Comparison of ENCODE assay signal across 19 cellular contexts in the genomic region with DNA sequence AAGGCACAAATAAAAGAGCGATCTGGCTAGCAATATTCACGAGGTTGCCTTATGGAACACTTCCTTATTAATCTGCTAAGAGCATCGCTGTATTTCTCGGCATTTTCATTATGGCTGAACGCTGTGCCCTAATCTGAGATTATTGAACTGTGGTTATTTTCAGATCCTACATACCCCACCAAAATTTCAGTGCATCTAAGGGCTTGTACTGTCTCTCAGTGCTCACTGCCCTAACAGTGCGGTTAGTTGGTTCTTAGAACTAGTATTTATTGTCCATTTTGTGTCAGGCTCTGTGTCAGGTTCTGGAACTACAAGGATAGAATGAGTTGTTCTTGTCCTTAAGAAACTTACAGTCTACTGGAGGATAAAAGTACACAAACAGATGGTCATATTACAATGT. TPM values are rescaled to one million over a fixed set of nuclear protein-coding genes. Genes with fewer than 3 reads are reported as not detected.
A peak's percentile ranks its signal among the peaks of the same experiment; 100 is the strongest.
DNase-seq lines count a peak whose midpoint lies in the region; ATAC-seq and TF ChIP-seq lines count a peak whose summit lies in the region.
"Had no signal": no experiment of that assay in that cellular context is flagged by ENCODE, and none has a peak within 500 bp of the region (broad histone marks: within the 10 kb centered on the region; RNA-seq: fewer than 3 reads in every experiment).

No MANE protein-coding gene starts in this region.

- TF ChIP-seq CTCF in DOHH2 (IDR thresholded peaks at IDR 0.05; ENCODE audit: low read depth, low read length, poor library complexity, severe bottlenecking) (no peak), H9 (conservative IDR thresholded peaks at IDR 0.05) (no peak), OCI-LY7 (conservative IDR thresholded peaks at IDR 0.05; ENCODE audit: low read length) (no peak), type B pancreatic cell (conservative IDR thresholded peaks at IDR 0.05) (no peak), right atrium auricular region (IDR thresholded peaks at IDR 0.05) (no peak)

- peak overlapping the region; percentile 48 for H3K4me2 ChIP-seq in DOHH2 (ENCODE audit: low read length)
- H3K4me2 ChIP-seq in H9 (ENCODE audit: insufficient read depth, insufficient read length, low read length) = no peak overlapping the region
- H3K4me2 ChIP-seq in OCI-LY7 (ENCODE audit: low read length) = peak overlapping the region; percentile 57
- H3K4me2 ChIP-seq: BLaER1 had no signal

- H4K8ac ChIP-seq in H9 (replicated peaks; ENCODE audit: insufficient read length, low read depth, low read length) = no peak overlapping the region

- H3K4me3 Mint-ChIP-seq in H9 = no peak overlapping the region
- H3K4me3 Mint-ChIP-seq in memory B cell = peak overlapping the region; percentile 70
- H3K4me3 Mint-ChIP-seq in type B pancreatic cell = no peak overlapping the region
- H3K4me3 Mint-ChIP-seq in activated CD4-positive, alpha-beta memory T cell treated with anti-CD3 and anti-CD28 coated beads for 36 hours = no peak overlapping the region
- H3K4me3 Mint-ChIP-seq: CD8-positive, alpha-beta T cell had no signal

- no TSS peak for BruUV-seq in OCI-LY7 (replicated peaks; lab: Mats Ljungman, UMichigan)

- no peaks in the 10 kb centered on the region for H3F3A ChIP-seq in DOHH2 (ENCODE audit: control insufficient read depth, insufficient read depth)

- no peak overlapping the region for H3K4ac ChIP-seq in H9 (ENCODE audit: low read depth, low read length)

- H3K9me3 ChIP-seq in DOHH2 (ENCODE audit: control insufficient read depth, insufficient read depth, low read length) (no peaks in the 10 kb centered on the region; the same call in 1 of the 2 replicates), H9 (ENCODE audit: control insufficient read depth, low read depth, low read length) (no peaks in the 10 kb centered on the region), OCI-LY7 (ENCODE audit: low read length) (peaks cover 6% of the 10 kb centered on the region; the same call in 1 of the 2 replicates), right atrium auricular region (no peaks in the 10 kb centered on the region)

- H3K9me2 ChIP-seq in DOHH2 (replicated peaks; ENCODE audit: control insufficient read depth, low read length) = no peaks in the 10 kb centered on the region
- no peaks in the 10 kb centered on the region for H3K9me2 ChIP-seq in OCI-LY7 (ENCODE audit: insufficient read depth, low read length)

- no CpG with 5 or more reads among the region's 6 CpGs for WGBS in H9 (ENCODE audit: extremely low coverage, insufficient read length, low lambda C conversion rate)

- no peak overlapping the region for H3T11ph ChIP-seq in H9 (ENCODE audit: low read length)

- no peaks in the 10 kb centered on the region for H3K9me3 Mint-ChIP-seq in H9
- no peaks in the 10 kb centered on the region for H3K9me3 Mint-ChIP-seq in memory B cell
- no peaks in the 10 kb centered on the region for H3K9me3 Mint-ChIP-seq in type B pancreatic cell
- no peaks in the 10 kb centered on the region for H3K9me3 Mint-ChIP-seq in activated CD4-positive, alpha-beta memory T cell treated with anti-CD3 and anti-CD28 coated beads for 36 hours
- H3K9me3 Mint-ChIP-seq: CD8-positive, alpha-beta T cell had no signal

- H4K91ac ChIP-seq in H9 (ENCODE audit: insufficient read length, low read depth, low read length) = no peak overlapping the region

- H3K27me3 Mint-ChIP-seq in H9 (ENCODE audit: low read depth) (peaks cover 31% of the 10 kb centered on the region), memory B cell (no peaks in the 10 kb centered on the region), type B pancreatic cell (peaks cover 37% of the 10 kb centered on the region)
- H3K27me3 Mint-ChIP-seq in activated CD4-positive, alpha-beta memory T cell treated with anti-CD3 and anti-CD28 coated beads for 36 hours = peaks cover 2% of the 10 kb centered on the region

- POLR2A ChIA-PET in OCI-LY7 (lab: Charles Lee) = interaction anchor here (0.5 to 1.3 kb wide), 3 partner anchors 19 to 558 kb away, joined by 3 read pairs; no protein-coding TSS in a partner anchor
- POLR2A ChIA-PET in activated CD4-positive, alpha-beta memory T cell treated with anti-CD3 and anti-CD28 coated beads for 36 hours (lab: Charles Lee) = no interaction called here

- DNase-seq in H9 (no peak), OCI-LY7 (ENCODE audit: low spot score) (no peak), memory B cell (ENCODE audit: low spot score in 2 of 2) (no peak), type B pancreatic cell (ENCODE audit: extremely low spot score, unreplicated experiment) (no peak), right atrium auricular region (ENCODE audit: low spot score) (no peak)
- no peak for DNase-seq in activated CD4-positive, alpha-beta memory T cell treated with anti-CD3 and anti-CD28 coated beads for 36 hours
- DNase-seq: CD8-positive, alpha-beta T cell; DND-41; GDM1; KBM-7; NCI-H1092; NCI-H146; NCI-H2081; NCI-H774 had no signal

- no peak overlapping the region for H3K18ac ChIP-seq in H9 (ENCODE audit: insufficient read length, low read depth, low read length)

- no peaks in the 10 kb centered on the region for H3K36me3 ChIP-seq in DOHH2 (ENCODE audit: control insufficient read depth, low read length)
- H3K36me3 ChIP-seq in OCI-LY7 (ENCODE audit: insufficient read depth, low read length) = no peaks in the 10 kb centered on the region; the same call in 1 of the 2 replicates
- no peaks in the 10 kb centered on the region for H3K36me3 ChIP-seq in right atrium auricular region
- H3K36me3 ChIP-seq: BLaER1 had no signal

- no peaks in the 10 kb centered on the region for H3K79me1 ChIP-seq in H9 (ENCODE audit: insufficient read depth, low read depth, low read length, poor library complexity, severe bottlenecking)

- no peak overlapping the region for H2BK20ac ChIP-seq in H9 (ENCODE audit: low read depth, low read length, poor library complexity, severe bottlenecking)

- H3K4me1 Mint-ChIP-seq in H9 (peaks cover 30 to 42% of the 10 kb centered on the region in 2 experiments), memory B cell (peaks cover 35% of the 10 kb centered on the region), type B pancreatic cell (ENCODE audit: unreplicated experiment) (no peaks in the 10 kb centered on the region)
- peaks cover 20% of the 10 kb centered on the region for H3K4me1 Mint-ChIP-seq in activated CD4-positive, alpha-beta memory T cell treated with anti-CD3 and anti-CD28 coated beads for 36 hours (ENCODE audit: low read depth)

- no peak overlapping the region for H2BK120ac ChIP-seq in H9 (ENCODE audit: low read depth, low read length, poor library complexity, severe bottlenecking)

- H3K23ac ChIP-seq in H9 (ENCODE audit: insufficient read length, low read depth, low read length) = no peak overlapping the region

- peak overlapping the region; percentile 39 for H3K4me3 ChIP-seq in DOHH2 (ENCODE audit: low read length)
- H3K4me3 ChIP-seq in OCI-LY7 (ENCODE audit: low read depth, low read length, poor library complexity, severe bottlenecking) = no peak overlapping the region
- H3K4me3 ChIP-seq in right atrium auricular region = no peak overlapping the region
- H3K4me3 ChIP-seq: BLaER1 had no signal

- H3K4me1 ChIP-seq in DOHH2 (ENCODE audit: control insufficient read depth, low read length) = peaks cover 37% of the 10 kb centered on the region
- H3K4me1 ChIP-seq in H9 (ENCODE audit: insufficient read depth, low read length) = peaks cover 8% of the 10 kb centered on the region
- H3K4me1 ChIP-seq in OCI-LY7 (ENCODE audit: insufficient read depth, low read length, poor library complexity, severe bottlenecking) = peaks cover 31% of the 10 kb centered on the region
- H3K4me1 ChIP-seq in right atrium auricular region = no peaks in the 10 kb centered on the region

- no peak overlapping the region for H4K5ac ChIP-seq in H9 (ENCODE audit: insufficient read length, low read depth, low read length)

- no peaks in the 10 kb centered on the region for H3K79me2 ChIP-seq in DOHH2 (ENCODE audit: control insufficient read depth, low read length)
- H3K79me2 ChIP-seq in H9 (ENCODE audit: insufficient read depth, low read length) = no peaks in the 10 kb centered on the region; the same call in 1 of the 2 replicates
- H3K79me2 ChIP-seq in OCI-LY7 (ENCODE audit: insufficient read depth, low read depth, low read length) = no peaks in the 10 kb centered on the region

- no peak overlapping the region for H2AFZ ChIP-seq in H9 (ENCODE audit: low read length)
- peak overlapping the region; percentile 96 for H2AFZ ChIP-seq in OCI-LY7 (ENCODE audit: low read length)

- intact Hi-C loops in OCI-LY7 (cut with micrococcal nuclease; ENCODE audit: unreplicated experiment) = no loop called here
- intact Hi-C loops in activated CD4-positive, alpha-beta memory T cell treated with anti-CD3 and anti-CD28 coated beads for 36 hours (cut with micrococcal nuclease) = loop anchor here (5.0 to 10.0 kb wide), 2 partner anchors 89 to 156 kb away; a partner anchor contains a TSS

- CTCF ChIA-PET in OCI-LY7 (lab: Charles Lee; ENCODE audit: unreplicated experiment) = no interaction called here
- CTCF ChIA-PET in activated CD4-positive, alpha-beta memory T cell treated with anti-CD3 and anti-CD28 coated beads for 36 hours (lab: Charles Lee) = no interaction called here

- no peak overlapping the region for H3K14ac ChIP-seq in H9 (ENCODE audit: insufficient read depth, low read length)

- peak overlapping the region; percentile 51 for H2AK5ac ChIP-seq in H9 (ENCODE audit: insufficient read length, low read length)

- H3K27ac ChIP-seq in DOHH2 (ENCODE audit: low read depth, low read length) (peak overlapping the region; percentile 47), H9 (ENCODE audit: insufficient read length, low read depth, low read length) (no peak overlapping the region), OCI-LY7 (ENCODE audit: low read depth, low read length, poor library complexity, severe bottlenecking) (no peak overlapping the region), right atrium auricular region (no peak overlapping the region)
- H3K27ac ChIP-seq: BLaER1 had no signal

- no peak overlapping the region for H2BK12ac ChIP-seq in H9 (ENCODE audit: insufficient read length, low read depth, low read length)

- no peaks in the 10 kb centered on the region for H3K27me3 ChIP-seq in DOHH2 (ENCODE audit: control insufficient read depth, low read length)
- H3K27me3 ChIP-seq in H9 (ENCODE audit: insufficient read depth, low read length) = no peaks in the 10 kb centered on the region
- H3K27me3 ChIP-seq in right atrium auricular region = no peaks in the 10 kb centered on the region
- H3K27me3 ChIP-seq: BLaER1 had no signal

- peak overlapping the region in 1 of 3 experiments; percentile 13; a peak in 2 of 7 replicates for H3K27ac Mint-ChIP-seq in H9
- H3K27ac Mint-ChIP-seq in memory B cell = peak overlapping the region; percentile 92
- H3K27ac Mint-ChIP-seq in type B pancreatic cell = no peak overlapping the region
- H3K27ac Mint-ChIP-seq in activated CD4-positive, alpha-beta memory T cell treated with anti-CD3 and anti-CD28 coated beads for 36 hours = no peak overlapping the region

- H3K36me3 Mint-ChIP-seq in H9 (ENCODE audit: insufficient read depth in 1 of 3, low read depth in 3 of 3) = peaks cover 0 to 5% (median 0%) of the 10 kb centered on the region in 3 experiments; a peak in 1 of 7 replicates
- H3K36me3 Mint-ChIP-seq in memory B cell = peaks cover 3% of the 10 kb centered on the region
- no peaks in the 10 kb centered on the region for H3K36me3 Mint-ChIP-seq in type B pancreatic cell
- H3K36me3 Mint-ChIP-seq in activated CD4-positive, alpha-beta memory T cell treated with anti-CD3 and anti-CD28 coated beads for 36 hours = no peaks in the 10 kb centered on the region
- H3K36me3 Mint-ChIP-seq: CD8-positive, alpha-beta T cell had no signal

- H3K9ac ChIP-seq in H9 (ENCODE audit: extremely low read depth, insufficient read length, low read length) = no peak overlapping the region
- H3K9ac ChIP-seq: BLaER1 had no signal

- H3K23me2 ChIP-seq in H9 (ENCODE audit: insufficient read length, low read depth, low read length, poor library complexity, severe bottlenecking) = no peaks in the 10 kb centered on the region

- ATAC-seq in memory B cell (ENCODE audit: low read depth) = peak; percentile 10
- ATAC-seq in HG02840 (IDR thresholded peaks at IDR 0.05; ENCODE audit: low FRiP score, unreplicated experiment) = no peak
- ATAC-seq: CD8-positive, alpha-beta T cell had no signal

- H3K56ac ChIP-seq in H9 (ENCODE audit: insufficient read length, low read depth, low read length) = no peak overlapping the region

- no peaks in the 10 kb centered on the region for H4K20me1 ChIP-seq in DOHH2 (ENCODE audit: control insufficient read depth, insufficient read depth, low read depth, low read length)
- H4K20me1 ChIP-seq in H9 (ENCODE audit: control insufficient read depth, insufficient read depth, insufficient read length) = no peaks in the 10 kb centered on the region
- H4K20me1 ChIP-seq in OCI-LY7 (ENCODE audit: insufficient read depth, low read length) = no peaks in the 10 kb centered on the region
- H4K20me1 ChIP-seq: BLaER1 had no signal

- H2BK5ac ChIP-seq in H9 (ENCODE audit: insufficient read length, low read length) = no peak overlapping the region

- no peak overlapping the region for H2BK15ac ChIP-seq in H9 (ENCODE audit: low read depth, low read length)

RNA-seq across cellular contexts. Expression of a gene that starts 51.6 kb away (rescaled TPM):
- total RNA-seq in H9 (2021) = 0.33 and 0.44 TPM in 2 replicates
- not detected in 2 replicates for total RNA-seq in OCI-LY7 (2014; rRNA removed; shearing (Covaris generic))
- total RNA-seq in OCI-LY7 (2022) = not detected in 2 replicates
- not detected in 2 replicates for total RNA-seq in type B pancreatic cell (ENCODE audit: low replicate concordance)
- total RNA-seq in activated CD4-positive, alpha-beta memory T cell treated with anti-CD3 and anti-CD28 coated beads for 36 hours = not detected
- under 1 TPM; 0.12 to 0.26 TPM for total RNA-seq in right atrium auricular region
- total RNA-seq: A172; CD8-positive, alpha-beta T cell; SK-MEL-5 had no signal
